Comparison of ENCODE assay signal across 18 cellular contexts in genomic region chr11:31844351-31844750, GRCh38.
DNase-seq lines count a peak whose midpoint lies in the region; ATAC-seq lines count a peak whose summit lies in the region.
"Had no signal": no experiment of that assay in that cellular context is flagged by ENCODE, and none has a peak within 500 bp of the region (broad histone marks: within the 10 kb centered on the region; RNA-seq: fewer than 3 reads in every experiment).

No MANE protein-coding gene starts in this region.

- DNase-seq in ELR (ENCODE audit: low read depth), result peak; percentile 43
- peak; percentile 11 for DNase-seq in NCI-H226
- peak; percentile 27 for DNase-seq in amniotic epithelial cell (ENCODE audit: low read depth)
- peak; percentile 4 for DNase-seq in stromal cell of bone marrow (ENCODE audit: low read depth)
- DNase-seq in NCI-H82 (lab: John Stamatoyannopoulos, UW), result no peak
- DNase-seq in NCI-H1105 (lab: John Stamatoyannopoulos, UW), result no peak
- DNase-seq: BE2C; Calu3; CD4-positive, alpha-beta T cell; DMS53; H9; KBM-7; NCI-H1092; NCI-H2227 treated with DMSO at 0.1 percent for 48 hours; NCI-H526; SJCRH30; SW 1271 had no signal

- no peak for ATAC-seq in GM21619 (IDR thresholded peaks at IDR 0.05; ENCODE audit: unreplicated experiment)

Comparison
In these comparisons a context has a peak if more than half of its experiments do, and no peak if none do; other contexts are left out.
1. DNase-seq: peak in ELR (single experiment), NCI-H226 (single experiment), amniotic epithelial cell (single experiment) and stromal cell of bone marrow (single experiment); none in NCI-H82 (single experiment) and NCI-H1105 (single experiment).